22 cellular contexts compared by ENCODE assay signal in the genomic region with DNA sequence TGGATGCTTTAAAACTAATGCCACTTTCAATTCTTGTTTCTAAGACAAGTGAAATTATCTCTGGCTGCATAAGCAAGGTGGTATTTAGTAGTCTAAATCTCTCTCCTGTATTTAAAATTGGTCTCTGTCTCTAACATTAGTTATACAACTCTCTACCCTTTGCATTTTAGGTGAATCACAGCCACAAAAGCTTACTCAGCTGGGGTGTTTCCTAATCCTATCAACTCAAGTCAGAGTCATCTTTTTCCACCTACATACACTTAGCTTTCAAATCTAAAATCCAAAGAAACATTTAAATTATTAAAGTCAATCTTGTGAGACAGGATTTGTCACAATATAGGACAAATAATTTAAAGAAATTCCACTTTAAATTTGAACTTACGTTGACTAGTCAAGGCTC.
"Had no signal": no experiment of that assay in that cellular context is flagged by ENCODE, and none has a peak within 500 bp of the region (broad histone marks: within the 10 kb centered on the region; RNA-seq: fewer than 3 reads in every experiment).

No MANE protein-coding gene starts in this region.

- H3K27ac ChIP-seq: body of pancreas, lower lobe of right lung, tibial nerve had no signal

- DNase-seq: activated B cell treated with CpG ODN at 0.5 μM for 24 hours; activated CD4-positive, alpha-beta memory T cell treated with anti-CD3 and anti-CD28 coated beads, Interleukin-2, amount 10 ng/mL, durations not matched to agents 7 days and 5 days; activated CD4-positive, alpha-beta T cell treated with anti-CD3 and anti-CD28 coated beads for 4 hours; activated CD8-positive, alpha-beta memory T cell treated with anti-CD3 and anti-CD28 coated beads, Interleukin-2, amount 10 ng/mL, durations not matched to agents 7 days and 5 days; activated naive CD4-positive, alpha-beta T cell treated with Interleukin-2 at 50 U/mL for 16 hours; activated naive CD8-positive, alpha-beta T cell treated with anti-CD3 and anti-CD28 coated beads, Interleukin-2, amount 10 ng/mL, durations not matched to agents 7 days and 5 days; activated T-cell treated with anti-CD3 and anti-CD28 coated beads, Interleukin-2, amount 50 U/mL, for 1 hour; body of pancreas; central memory CD4-positive, alpha-beta T cell; foreskin melanocyte; hypothalamus; lower lobe of right lung; occipital lobe; posterior cingulate gyrus; retina; stimulated activated CD4-positive, alpha-beta T cell treated with anti-CD3 and anti-CD28 coated beads, Interleukin-2, amount 100 ng/mL, for 24 hours; stimulated activated naive CD4-positive, alpha-beta T cell treated with Interleukin-2 at 50 U/mL for 16 hours; substantia nigra had no signal

- H3K4me3 ChIP-seq: body of pancreas, lower lobe of right lung, tibial nerve had no signal

- H3K9me3 ChIP-seq: body of pancreas, lower lobe of right lung, tibial nerve had no signal

- FAIRE-seq: colon, keratinocyte, urothelium cell line had no signal

- H3K27me3 ChIP-seq: body of pancreas, tibial nerve had no signal

- H3K4me1 ChIP-seq: body of pancreas, lower lobe of right lung, tibial nerve had no signal

- H3K36me3 ChIP-seq: lower lobe of right lung, tibial nerve had no signal

- ATAC-seq: activated CD8-positive, alpha-beta memory T cell treated with anti-CD3 and anti-CD28 coated beads, Interleukin-2, amount 10 ng/mL, durations not matched to agents 7 days and 5 days; body of pancreas; lower lobe of right lung had no signal
